In the genomic region with DNA sequence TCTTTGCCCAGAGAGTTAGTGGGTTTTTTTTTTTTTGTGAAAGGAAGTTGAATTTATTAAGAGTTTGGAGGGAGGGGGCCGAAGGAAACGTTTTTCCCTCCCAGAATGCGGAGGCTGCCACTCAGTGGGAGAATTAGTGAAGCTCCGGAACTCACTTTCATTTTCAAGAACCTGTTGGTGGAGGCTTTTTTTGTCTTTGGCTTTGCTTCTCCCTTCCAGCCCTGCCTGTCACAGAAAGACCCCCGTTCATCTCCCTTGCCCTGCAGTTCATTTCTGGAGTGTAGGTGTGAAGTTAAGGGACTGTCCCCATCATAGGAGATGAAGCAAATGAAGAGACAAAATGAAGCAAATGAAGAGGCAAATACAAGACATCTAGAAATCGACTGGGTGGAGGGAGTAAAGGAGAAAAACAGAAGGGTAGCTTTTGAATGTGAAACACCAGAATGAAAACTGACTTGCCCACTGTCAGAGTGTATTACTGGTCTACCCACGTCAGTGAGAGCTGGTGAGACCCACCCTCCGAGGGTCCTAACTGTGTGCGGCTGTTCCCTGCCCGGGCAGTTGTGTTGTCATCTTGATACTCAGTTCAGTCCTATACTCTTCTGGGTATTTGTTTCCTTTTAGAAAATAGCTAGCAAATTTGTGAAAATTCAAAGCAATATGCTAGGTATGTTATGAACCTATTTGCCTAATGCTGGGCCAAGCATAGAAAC, we compare ENCODE assay signal across 8 cellular contexts.
DNase-seq lines count a peak whose midpoint lies in the region; ATAC-seq, FAIRE-seq and TF ChIP-seq lines count a peak whose summit lies in the region.

No MANE protein-coding gene starts in this region.

- peak overlapping the region; percentile 74 for H3K4me3 Mint-ChIP-seq in activated CD4-positive, alpha-beta memory T cell treated with anti-CD3 and anti-CD28 coated beads, Interleukin-2, amount 10 ng/mL, durations not matched to agents 7 days and 5 days

- intact Hi-C loops in left ventricle myocardium inferior (cut with micrococcal nuclease): loop anchor here (10.0 kb wide), 1 partner anchor 90 kb away; the partner anchor contains the start of gene ITPR1

- DNase-seq in GM13977 (ENCODE audit: low spot score) (peak; percentile 26), left ventricle myocardium inferior (no peak), RWPE1 (ENCODE audit: low spot score) (no peak), D721Med (ENCODE audit: insufficient read length, low spot score) (no peak), HAP-1 (ENCODE audit: low spot score in 2 of 2) (no peak)
- DNase-seq in activated CD4-positive, alpha-beta memory T cell treated with anti-CD3 and anti-CD28 coated beads, Interleukin-2, amount 10 ng/mL, durations not matched to agents 7 days and 5 days: peak; percentile 24
- DNase-seq in stimulated activated CD8-positive, alpha-beta memory T cell treated with anti-CD3 and anti-CD28 coated beads, Interleukin-15, amount 100 ng/mL, for 48 hours (ENCODE audit: low read depth in 2 of 2): peak; percentile 5 to 15

- H3K4me1 ChIP-seq in left ventricle myocardium inferior: peaks cover 92% of the 10 kb centered on the region
- H3K4me1 ChIP-seq in HAP-1: peaks cover 6% of the 10 kb centered on the region

- H3K36me3 ChIP-seq in left ventricle myocardium inferior (no peaks in the 10 kb centered on the region), HAP-1 (replicated peaks) (no peaks in the 10 kb centered on the region)

- H3K4me3 ChIP-seq in left ventricle myocardium inferior: peak overlapping the region; percentile 54
- no peak overlapping the region for H3K4me3 ChIP-seq in HAP-1

- in situ Hi-C loops in GM13977 (cut with MboI; ENCODE audit: low pct_unique_long_range_greater_than_20kb, low sequenced_read_pairs, unreplicated experiment): no loop called here
- in situ Hi-C loops in HAP-1 (cut with MboI; ENCODE audit: low sequenced_read_pairs): no loop called here

- H3K4me1 Mint-ChIP-seq in activated CD4-positive, alpha-beta memory T cell treated with anti-CD3 and anti-CD28 coated beads, Interleukin-2, amount 10 ng/mL, durations not matched to agents 7 days and 5 days: peaks cover 39% of the 10 kb centered on the region

- H3K9me3 Mint-ChIP-seq in activated CD4-positive, alpha-beta memory T cell treated with anti-CD3 and anti-CD28 coated beads, Interleukin-2, amount 10 ng/mL, durations not matched to agents 7 days and 5 days: no peaks in the 10 kb centered on the region

- peak overlapping the region; percentile 31 for H3K27ac Mint-ChIP-seq in activated CD4-positive, alpha-beta memory T cell treated with anti-CD3 and anti-CD28 coated beads, Interleukin-2, amount 10 ng/mL, durations not matched to agents 7 days and 5 days

- no peak for FAIRE-seq in D721Med (lab: Jason Lieb, UNC)

- peak overlapping the region; percentile 78 for H3K27ac ChIP-seq in left ventricle myocardium inferior (replicated peaks)
- no peak overlapping the region for H3K27ac ChIP-seq in RWPE1

- no peaks in the 10 kb centered on the region for H3K9me3 ChIP-seq in left ventricle myocardium inferior (replicated peaks)
- H3K9me3 ChIP-seq in HAP-1: no peaks in the 10 kb centered on the region

- TF ChIP-seq CTCF in GM13977 (IDR thresholded peaks at IDR 0.05; ENCODE audit: extremely low read depth, insufficient read depth, missing control alignments) (peak; percentile 22), left ventricle myocardium inferior (IDR thresholded peaks at IDR 0.05; ENCODE audit: borderline replicate concordance) (peak; percentile 50), RWPE1 (conservative IDR thresholded peaks at IDR 0.05; ENCODE audit: low read depth) (no peak), D721Med (IDR thresholded peaks at IDR 0.05; ENCODE audit: insufficient read depth, missing control alignments) (no peak)

- CTCF ChIA-PET in activated CD4-positive, alpha-beta memory T cell treated with anti-CD3 and anti-CD28 coated beads, Interleukin-2, amount 10 ng/mL, durations not matched to agents 7 days and 5 days (lab: Charles Lee): interaction anchor here (0.8 to 2.0 kb wide), 13 partner anchors 9 to 784 kb away, joined by 3 to 20 read pairs (median 3); partner anchors contain the start of gene ITPR1
- CTCF ChIA-PET in RWPE1 (lab: Yijun Ruan, JAX): no interaction called here

- H3K27me3 ChIP-seq in left ventricle myocardium inferior (ENCODE audit: low read depth): no peaks in the 10 kb centered on the region
- no peaks in the 10 kb centered on the region for H3K27me3 ChIP-seq in HAP-1 (ENCODE audit: low read depth)

- no peaks in the 10 kb centered on the region for H3K27me3 Mint-ChIP-seq in activated CD4-positive, alpha-beta memory T cell treated with anti-CD3 and anti-CD28 coated beads, Interleukin-2, amount 10 ng/mL, durations not matched to agents 7 days and 5 days

- ATAC-seq in HG02884 (IDR thresholded peaks at IDR 0.05; ENCODE audit: unreplicated experiment): peak; percentile 43

- H3K36me3 Mint-ChIP-seq in activated CD4-positive, alpha-beta memory T cell treated with anti-CD3 and anti-CD28 coated beads, Interleukin-2, amount 10 ng/mL, durations not matched to agents 7 days and 5 days (ENCODE audit: low read depth): peaks cover 2% of the 10 kb centered on the region

- POLR2A ChIA-PET in activated CD4-positive, alpha-beta memory T cell treated with anti-CD3 and anti-CD28 coated beads, Interleukin-2, amount 10 ng/mL, durations not matched to agents 7 days and 5 days (lab: Charles Lee): interaction anchor here (0.6 to 1.1 kb wide), 2 partner anchors 13 to 49 kb away, joined by 3 read pairs; no protein-coding TSS in a partner anchor
- POLR2A ChIA-PET in RWPE1 (lab: Yijun Ruan, JAX; ENCODE audit: low non-redundant PET): interaction anchor here (0.6 kb wide), 1 partner anchor 91 kb away, joined by 4 read pairs; no protein-coding TSS in a partner anchor

Comparison
In these comparisons a context has a peak if more than half of its experiments do, and no peak if none do; other contexts are left out.
1. DNase-seq: peak in GM13977 (single experiment), activated CD4-positive, alpha-beta memory T cell treated with anti-CD3 and anti-CD28 coated beads, Interleukin-2, amount 10 ng/mL, durations not matched to agents 7 days and 5 days (single experiment) and stimulated activated CD8-positive, alpha-beta memory T cell treated with anti-CD3 and anti-CD28 coated beads, Interleukin-15, amount 100 ng/mL, for 48 hours (2 of 2); none in left ventricle myocardium inferior (single experiment), RWPE1 (single experiment), D721Med (single experiment) and HAP-1 (0 of 2).
2. CTCF ChIP-seq: peak in GM13977 (single experiment) and left ventricle myocardium inferior (single experiment); none in RWPE1 (single experiment) and D721Med (single experiment).